8 cellular contexts compared by ENCODE assay signal in genomic region chr1:170122366-170122765, GRCh38. TPM values are rescaled to one million over a fixed set of nuclear protein-coding genes. Genes with fewer than 3 reads are reported as not detected.
"Had no signal": no experiment of that assay in that cellular context is flagged by ENCODE, and none has a peak within 500 bp of the region (broad histone marks: within the 10 kb centered on the region; RNA-seq: fewer than 3 reads in every experiment).

No MANE protein-coding gene starts in this region.

- H3K4me3 Mint-ChIP-seq: IgD-negative memory B cell had no signal

- DNase-seq: IMR-90, KBM-7, KG1 had no signal

- H3K27me3 Mint-ChIP-seq: IgD-negative memory B cell had no signal

- H3K36me3 Mint-ChIP-seq: IgD-negative memory B cell had no signal

- H3K27ac ChIP-seq: HL-60 had no signal

- FAIRE-seq: HTR-8/SVneo had no signal

- H3K27ac Mint-ChIP-seq: IgD-negative memory B cell had no signal

RNA-seq across cellular contexts. Expression of gene NTMT2, which starts 23.4 kb away (rescaled TPM):
- total RNA-seq: HT-29, HT1080, IMR-90 had no signal
- polyA plus RNA-seq: IgD-negative memory B cell, IMR-90 had no signal
